Comparison of ENCODE assay signal across 23 cellular contexts in the genomic region with DNA sequence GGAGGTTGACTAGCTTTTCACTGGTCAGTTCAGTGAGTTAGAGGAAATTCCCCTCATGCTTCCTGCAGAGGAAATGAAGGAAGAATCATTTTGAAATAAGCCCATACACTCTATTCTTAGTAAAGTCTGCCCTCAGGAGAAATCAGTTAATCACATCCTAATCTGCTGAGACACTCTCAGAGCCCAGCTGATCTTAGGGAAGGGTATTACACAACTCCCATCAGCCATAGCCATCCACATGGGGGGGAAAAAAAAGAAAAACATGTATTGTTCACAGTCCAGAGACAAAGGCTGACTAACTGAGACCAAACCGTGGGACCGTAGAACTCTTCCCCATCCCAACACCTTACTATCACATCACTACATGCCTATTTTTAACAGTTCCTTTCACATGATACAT.
"Had no signal": no experiment of that assay in that cellular context is flagged by ENCODE, and none has a peak within 500 bp of the region (broad histone marks: within the 10 kb centered on the region; RNA-seq: fewer than 3 reads in every experiment).

No MANE protein-coding gene starts in this region.

- H3K27ac ChIP-seq: colonic mucosa, gastroesophageal sphincter, heart left ventricle, left lung, ovary, right lobe of liver, suprapubic skin, transverse colon, vagina had no signal

- H3K4me1 ChIP-seq: colonic mucosa, gastroesophageal sphincter, heart left ventricle, left lung, right lobe of liver, suprapubic skin, transverse colon, vagina had no signal

- H3K27me3 Mint-ChIP-seq: activated B cell treated with CpG ODN at 0.5 μM for 24 hours; activated CD4-positive, alpha-beta memory T cell treated with anti-CD3 and anti-CD28 coated beads, Interleukin-2, amount 10 ng/mL, durations not matched to agents 7 days and 5 days; activated CD8-positive, alpha-beta memory T cell treated with anti-CD3 and anti-CD28 coated beads, Interleukin-2, amount 10 ng/mL, durations not matched to agents 7 days and 5 days; activated naive CD8-positive, alpha-beta T cell treated with anti-CD3 and anti-CD28 coated beads for 36 hours; naive B cell; stimulated activated naive CD8-positive, alpha-beta T cell treated with anti-CD3 and anti-CD28 coated beads, Interleukin-15, amount 100 ng/mL, for 72 hours had no signal

- H3K36me3 ChIP-seq: colonic mucosa, gastroesophageal sphincter, heart left ventricle, left lung, ovary, right lobe of liver, suprapubic skin, transverse colon, vagina had no signal

- H3K27ac Mint-ChIP-seq: activated B cell treated with CpG ODN at 0.5 μM for 24 hours; activated CD4-positive, alpha-beta memory T cell treated with anti-CD3 and anti-CD28 coated beads, Interleukin-2, amount 10 ng/mL, durations not matched to agents 7 days and 5 days; activated CD8-positive, alpha-beta memory T cell treated with anti-CD3 and anti-CD28 coated beads, Interleukin-2, amount 10 ng/mL, durations not matched to agents 7 days and 5 days; activated naive CD8-positive, alpha-beta T cell treated with anti-CD3 and anti-CD28 coated beads for 36 hours; naive B cell; stimulated activated naive CD8-positive, alpha-beta T cell treated with anti-CD3 and anti-CD28 coated beads, Interleukin-15, amount 100 ng/mL, for 72 hours had no signal

- H3K4me1 Mint-ChIP-seq: activated B cell treated with CpG ODN at 0.5 μM for 24 hours; activated CD4-positive, alpha-beta memory T cell treated with anti-CD3 and anti-CD28 coated beads, Interleukin-2, amount 10 ng/mL, durations not matched to agents 7 days and 5 days; activated CD8-positive, alpha-beta memory T cell treated with anti-CD3 and anti-CD28 coated beads, Interleukin-2, amount 10 ng/mL, durations not matched to agents 7 days and 5 days; activated naive CD8-positive, alpha-beta T cell treated with anti-CD3 and anti-CD28 coated beads for 36 hours; naive B cell; stimulated activated naive CD8-positive, alpha-beta T cell treated with anti-CD3 and anti-CD28 coated beads, Interleukin-15, amount 100 ng/mL, for 72 hours had no signal

- DNase-seq: activated B cell treated with CpG ODN at 0.5 μM for 24 hours; activated CD4-positive, alpha-beta memory T cell treated with anti-CD3 and anti-CD28 coated beads, Interleukin-2, amount 10 ng/mL, durations not matched to agents 7 days and 5 days; activated CD4-positive, alpha-beta T cell treated with anti-CD3 and anti-CD28 coated beads for 48 hours; activated CD8-positive, alpha-beta memory T cell treated with anti-CD3 and anti-CD28 coated beads, Interleukin-2, amount 10 ng/mL, durations not matched to agents 7 days and 5 days; activated naive CD4-positive, alpha-beta T cell; activated naive CD8-positive, alpha-beta T cell treated with anti-CD3 and anti-CD28 coated beads for 36 hours; amygdala; central memory CD4-positive, alpha-beta T cell; colonic mucosa; heart left ventricle; left lung; mucosa of descending colon; naive B cell; ovary; right lobe of liver; small intestine; stimulated activated CD4-positive, alpha-beta T cell treated with anti-CD3 and anti-CD28 coated beads, Interleukin-15, amount 100 ng/mL, for 24 hours; stimulated activated CD4-positive, alpha-beta T cell treated with anti-CD3 and anti-CD28 coated beads, Interleukin-2, amount 100 ng/mL, for 48 hours; stimulated activated naive CD8-positive, alpha-beta T cell treated with anti-CD3 and anti-CD28 coated beads, Interleukin-15, amount 100 ng/mL, for 72 hours; transverse colon had no signal

- H3K9me3 ChIP-seq: colonic mucosa, ovary, right lobe of liver, suprapubic skin, transverse colon, vagina had no signal

- H3K4me3 ChIP-seq: colonic mucosa, gastroesophageal sphincter, heart left ventricle, left lung, mucosa of descending colon, ovary, right lobe of liver, suprapubic skin, transverse colon, vagina had no signal

- H3K4me3 Mint-ChIP-seq: activated B cell treated with CpG ODN at 0.5 μM for 24 hours; activated CD4-positive, alpha-beta memory T cell treated with anti-CD3 and anti-CD28 coated beads, Interleukin-2, amount 10 ng/mL, durations not matched to agents 7 days and 5 days; activated CD8-positive, alpha-beta memory T cell treated with anti-CD3 and anti-CD28 coated beads, Interleukin-2, amount 10 ng/mL, durations not matched to agents 7 days and 5 days; activated naive CD8-positive, alpha-beta T cell treated with anti-CD3 and anti-CD28 coated beads for 36 hours; naive B cell; stimulated activated naive CD8-positive, alpha-beta T cell treated with anti-CD3 and anti-CD28 coated beads, Interleukin-15, amount 100 ng/mL, for 72 hours had no signal

- FAIRE-seq: small intestine had no signal

- H3K27me3 ChIP-seq: colonic mucosa, gastroesophageal sphincter, heart left ventricle, left lung, ovary, right lobe of liver, suprapubic skin, transverse colon, vagina had no signal

- H3K36me3 Mint-ChIP-seq: activated CD8-positive, alpha-beta memory T cell treated with anti-CD3 and anti-CD28 coated beads, Interleukin-2, amount 10 ng/mL, durations not matched to agents 7 days and 5 days; activated naive CD8-positive, alpha-beta T cell treated with anti-CD3 and anti-CD28 coated beads for 36 hours had no signal
